15 cellular contexts compared by ENCODE assay signal in the genomic region with DNA sequence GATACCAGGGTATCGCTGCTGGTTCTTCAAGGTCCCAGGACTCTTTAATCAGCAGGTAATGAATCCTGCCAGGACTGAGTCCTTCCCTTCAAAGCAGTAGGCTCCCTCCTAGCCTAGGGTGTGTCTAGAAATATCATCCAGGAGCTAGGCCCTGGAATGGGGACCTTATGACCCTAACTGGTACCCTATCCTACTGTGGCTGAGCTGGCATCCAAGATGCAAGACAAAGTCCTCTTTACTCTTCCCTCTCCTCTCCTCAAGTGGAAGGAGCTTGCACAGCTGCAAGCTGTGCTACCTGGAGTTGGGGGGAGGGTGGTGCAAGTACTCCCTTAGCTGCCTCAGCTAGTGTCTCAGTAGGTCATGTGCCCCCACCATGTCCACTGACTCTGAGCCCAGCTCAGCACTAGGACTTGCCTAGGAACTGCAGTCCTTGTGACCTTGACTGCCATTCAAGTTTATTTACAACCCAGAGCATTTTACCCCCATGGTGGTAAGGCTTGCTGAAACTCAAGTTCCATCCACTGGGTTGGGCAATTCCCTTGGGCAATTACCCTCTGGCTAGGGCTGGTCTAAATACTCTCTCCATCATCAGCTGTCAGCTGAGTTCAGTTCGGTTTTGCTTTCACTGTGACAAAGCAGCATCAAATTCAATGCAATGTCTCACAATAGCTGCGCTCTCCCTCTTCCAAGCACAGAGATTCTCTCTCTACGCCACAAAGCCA. TPM values are rescaled to one million over a fixed set of nuclear protein-coding genes. Genes with fewer than 3 reads are reported as not detected.
A peak's percentile ranks its signal among the peaks of the same experiment; 100 is the strongest.
DNase-seq lines count a peak whose midpoint lies in the region; ATAC-seq and TF ChIP-seq lines count a peak whose summit lies in the region.
"Had no signal": no experiment of that assay in that cellular context is flagged by ENCODE, and none has a peak within 500 bp of the region (broad histone marks: within the 10 kb centered on the region; RNA-seq: fewer than 3 reads in every experiment).

No MANE protein-coding gene starts in this region.

- no peak overlapping the region for H3K4me3 ChIP-seq in AG10803 (ENCODE audit: low read length)
- H3K4me3 ChIP-seq: dorsolateral prefrontal cortex, heart right ventricle, prostate gland had no signal

- CTCF ChIA-PET in activated CD8-positive, alpha-beta memory T cell treated with anti-CD3 and anti-CD28 coated beads, Interleukin-2, amount 10 ng/mL, durations not matched to agents 7 days and 5 days (lab: Charles Lee), result interaction anchor here (1.2 to 2.1 kb wide), 4 partner anchors 11 to 115 kb away, joined by 3 to 7 read pairs (median 4); no protein-coding TSS in a partner anchor

- H3K27ac Mint-ChIP-seq in activated CD8-positive, alpha-beta memory T cell treated with anti-CD3 and anti-CD28 coated beads, Interleukin-2, amount 10 ng/mL, durations not matched to agents 7 days and 5 days, result no peak overlapping the region
- H3K27ac Mint-ChIP-seq: activated CD4-positive, alpha-beta memory T cell treated with anti-CD3 and anti-CD28 coated beads for 36 hours; activated naive CD8-positive, alpha-beta T cell; IgD-negative memory B cell had no signal

- peak; percentile 64 for ATAC-seq in GM18909 (IDR thresholded peaks at IDR 0.05; ENCODE audit: poor library complexity, unreplicated experiment)
- peak; percentile 42 for ATAC-seq in HG03095 (IDR thresholded peaks at IDR 0.05; ENCODE audit: unreplicated experiment)
- ATAC-seq in activated CD8-positive, alpha-beta memory T cell treated with anti-CD3 and anti-CD28 coated beads, Interleukin-2, amount 10 ng/mL, durations not matched to agents 7 days and 5 days, result no peak
- ATAC-seq in HG03354 (IDR thresholded peaks at IDR 0.05; ENCODE audit: poor library complexity, severe bottlenecking, unreplicated experiment), result no peak
- ATAC-seq: heart right ventricle had no signal

- H3K36me3 Mint-ChIP-seq in activated CD8-positive, alpha-beta memory T cell treated with anti-CD3 and anti-CD28 coated beads, Interleukin-2, amount 10 ng/mL, durations not matched to agents 7 days and 5 days, result peaks cover 10% of the 10 kb centered on the region

- H3K27me3 Mint-ChIP-seq in activated CD8-positive, alpha-beta memory T cell treated with anti-CD3 and anti-CD28 coated beads, Interleukin-2, amount 10 ng/mL, durations not matched to agents 7 days and 5 days, result peaks cover 25% of the 10 kb centered on the region

- peaks cover 15% of the 10 kb centered on the region for H3K9me3 Mint-ChIP-seq in activated CD8-positive, alpha-beta memory T cell treated with anti-CD3 and anti-CD28 coated beads, Interleukin-2, amount 10 ng/mL, durations not matched to agents 7 days and 5 days (ENCODE audit: low read depth)

- H3K4me1 Mint-ChIP-seq in activated CD8-positive, alpha-beta memory T cell treated with anti-CD3 and anti-CD28 coated beads, Interleukin-2, amount 10 ng/mL, durations not matched to agents 7 days and 5 days, result peaks cover 5% of the 10 kb centered on the region

- no peak overlapping the region for H3K4me3 Mint-ChIP-seq in activated CD8-positive, alpha-beta memory T cell treated with anti-CD3 and anti-CD28 coated beads, Interleukin-2, amount 10 ng/mL, durations not matched to agents 7 days and 5 days
- H3K4me3 Mint-ChIP-seq: activated CD4-positive, alpha-beta memory T cell treated with anti-CD3 and anti-CD28 coated beads for 36 hours; activated naive CD8-positive, alpha-beta T cell; IgD-negative memory B cell had no signal

- no peak for TF ChIP-seq CTCF in AG10803 (conservative IDR thresholded peaks at IDR 0.05; ENCODE audit: low read length)

- peak; percentile 35 for DNase-seq in AG10803 (ENCODE audit: low read depth)
- DNase-seq in activated CD8-positive, alpha-beta memory T cell treated with anti-CD3 and anti-CD28 coated beads, Interleukin-2, amount 10 ng/mL, durations not matched to agents 7 days and 5 days, result peak; percentile 34
- no peak for DNase-seq in globus pallidus (ENCODE audit: low spot score)
- DNase-seq in iPS-NIHi7 (ENCODE audit: extremely low spot score), result no peak
- DNase-seq in COR-L47 (lab: John Stamatoyannopoulos, UW), result no peak
- DNase-seq: activated CD4-positive, alpha-beta memory T cell treated with anti-CD3 and anti-CD28 coated beads for 36 hours; dorsolateral prefrontal cortex; heart right ventricle; substantia nigra had no signal

RNA-seq across cellular contexts. Expression of a gene that starts 48.4 kb away (rescaled TPM):
- 10 to 100 TPM; 73.1 to 89.0 TPM for total RNA-seq in activated CD8-positive, alpha-beta memory T cell treated with anti-CD3 and anti-CD28 coated beads, Interleukin-2, amount 10 ng/mL, durations not matched to agents 7 days and 5 days

Comparison
In these comparisons a context has a peak if more than half of its experiments do, and no peak if none do; other contexts are left out.
1. DNase-seq: peak in AG10803 (single experiment) and activated CD8-positive, alpha-beta memory T cell treated with anti-CD3 and anti-CD28 coated beads, Interleukin-2, amount 10 ng/mL, durations not matched to agents 7 days and 5 days (single experiment); none in globus pallidus (single experiment), iPS-NIHi7 (single experiment) and COR-L47 (single experiment).
2. ATAC-seq: peak in GM18909 (single experiment) and HG03095 (single experiment); none in activated CD8-positive, alpha-beta memory T cell treated with anti-CD3 and anti-CD28 coated beads, Interleukin-2, amount 10 ng/mL, durations not matched to agents 7 days and 5 days (single experiment) and HG03354 (single experiment).